Comparison of ENCODE assay signal across 1 cellular context in the genomic region with DNA sequence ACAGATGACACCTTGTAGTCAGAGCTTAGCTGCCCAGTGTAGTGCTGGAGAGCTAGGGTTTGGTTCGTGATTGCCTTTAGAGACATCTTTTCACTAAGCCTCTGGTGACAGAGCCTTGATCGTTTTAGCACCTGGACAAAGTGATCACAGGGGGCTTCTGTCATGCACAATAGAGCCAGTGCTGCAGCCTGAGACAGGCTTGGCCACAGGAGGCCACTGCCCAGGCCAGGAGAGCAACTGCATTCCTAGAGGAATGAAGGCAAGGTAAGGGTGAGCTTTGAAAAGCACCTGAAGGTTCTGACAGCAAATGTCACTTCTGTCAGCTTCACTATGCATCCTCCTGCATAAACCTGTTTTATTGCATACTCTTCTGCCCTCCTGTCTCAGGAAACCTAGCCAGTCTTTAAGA.
TF ChIP-seq lines count a peak whose summit lies in the region.

No MANE protein-coding gene starts in this region.

TF ChIP-seq in WTC11, 78 proteins besides CTCF, POLR2A, EP300 and RAD21 (continued from another document):
- TF ChIP-seq ZNF396 (CRISPR knock-in tag; IDR thresholded peaks at IDR 0.05; ENCODE audit: borderline replicate concordance) = no peak
- TF ChIP-seq HMGXB4 (CRISPR knock-in tag; IDR thresholded peaks at IDR 0.05) = no peak
